In the genomic region with DNA sequence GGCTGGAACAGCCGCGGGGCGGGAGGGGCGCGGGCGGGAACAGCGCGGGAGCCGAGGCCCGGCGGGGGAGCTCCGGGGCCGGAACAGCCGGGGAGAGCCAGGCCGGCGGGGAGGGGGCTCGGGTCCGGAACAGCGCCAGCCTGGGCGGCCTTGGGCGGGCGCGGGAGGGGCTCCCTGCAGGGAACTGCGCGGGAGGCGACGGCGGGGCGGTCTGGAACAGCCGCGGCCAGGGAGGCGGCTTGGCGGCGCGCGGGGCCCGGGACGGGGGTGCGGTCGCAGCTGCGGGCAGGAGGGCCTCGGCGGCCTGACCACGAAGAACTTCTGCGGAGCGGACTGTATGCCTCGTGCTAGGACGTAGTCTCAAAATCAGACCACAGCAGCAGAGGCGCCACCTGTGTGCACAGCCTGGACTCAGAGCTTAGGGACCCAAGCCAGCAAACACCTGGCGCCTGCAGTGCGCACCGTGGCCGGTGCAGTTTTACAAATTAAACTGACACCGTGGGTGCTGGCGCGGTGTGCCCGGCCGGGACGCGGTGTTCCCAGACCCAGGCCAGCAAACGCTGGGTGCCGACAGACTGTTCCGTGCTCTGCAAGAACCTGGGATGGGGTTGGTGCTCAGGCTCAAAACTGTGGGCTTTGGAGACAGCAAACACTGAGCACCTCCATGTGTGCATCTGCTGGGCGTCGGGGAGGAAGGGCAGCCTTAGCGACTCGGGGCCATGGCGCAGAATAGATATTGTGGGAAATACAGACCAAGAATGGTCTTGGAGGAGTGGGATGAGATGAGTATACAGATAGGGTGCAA, we compare ENCODE assay signal across 8 cellular contexts. TPM values are rescaled to one million over a fixed set of nuclear protein-coding genes. Genes with fewer than 3 reads are reported as not detected.
A peak's percentile ranks its signal among the peaks of the same experiment; 100 is the strongest.
DNase-seq lines count a peak whose midpoint lies in the region; ATAC-seq and TF ChIP-seq lines count a peak whose summit lies in the region.

No MANE protein-coding gene starts in this region.

- H3K27ac Mint-ChIP-seq in activated naive CD4-positive, alpha-beta T cell treated with anti-CD3 and anti-CD28 coated beads, Interleukin-2, amount 10 ng/mL, durations not matched to agents 7 days and 5 days: peak overlapping the region; percentile 94

- peaks cover 33% of the 10 kb centered on the region for H3K4me1 Mint-ChIP-seq in activated naive CD4-positive, alpha-beta T cell treated with anti-CD3 and anti-CD28 coated beads, Interleukin-2, amount 10 ng/mL, durations not matched to agents 7 days and 5 days

- peak overlapping the region; percentile 88 for H3K4me3 Mint-ChIP-seq in activated naive CD4-positive, alpha-beta T cell treated with anti-CD3 and anti-CD28 coated beads, Interleukin-2, amount 10 ng/mL, durations not matched to agents 7 days and 5 days

- in situ Hi-C loops in Caki2 (cut with HindIII; ENCODE audit: low pct_unique_long_range_greater_than_20kb, low sequenced_read_pairs): no loop called here

- peaks cover 9% of the 10 kb centered on the region for H3K27me3 Mint-ChIP-seq in activated naive CD4-positive, alpha-beta T cell treated with anti-CD3 and anti-CD28 coated beads, Interleukin-2, amount 10 ng/mL, durations not matched to agents 7 days and 5 days

- intact Hi-C loops in Right ventricle myocardium inferior (cut with DNase I) (loop anchor here (5.0 to 10.0 kb wide), 3 partner anchors 80 to 278 kb away; a partner anchor contains a TSS), posterior cingulate gyrus (cut with DNase I) (loop anchor here (5.0 to 10.0 kb wide), 4 partner anchors 45 to 278 kb away; a partner anchor contains a TSS)

- DNase-seq in Caki2 (ENCODE audit: low read depth) (peak; percentile 79), HL-60 (ENCODE audit: low read depth in 1 of 2, low spot score in 1 of 2) (peak; percentile 82 to 91), RPMI8226 (peak; percentile 94), Right ventricle myocardium inferior (ENCODE audit: missing footprints) (peak; percentile 93), posterior cingulate gyrus (peak; percentile 77 to 98 (median 84)), NCI-H69 (lab: John Stamatoyannopoulos, UW) (no peak)
- DNase-seq in activated naive CD4-positive, alpha-beta T cell treated with anti-CD3 and anti-CD28 coated beads, Interleukin-2, amount 10 ng/mL, durations not matched to agents 7 days and 5 days: peak; percentile 91

- H3K27ac ChIP-seq in HL-60 (replicated peaks): peak overlapping the region; percentile 76

- no peak for TF ChIP-seq CTCF in HL-60 (IDR thresholded peaks at IDR 0.05; ENCODE audit: insufficient read depth, low read length)

- CTCF ChIA-PET in activated naive CD4-positive, alpha-beta T cell treated with anti-CD3 and anti-CD28 coated beads, Interleukin-2, amount 10 ng/mL, durations not matched to agents 7 days and 5 days (lab: Charles Lee): interaction anchor here (0.6 to 1.4 kb wide), 4 partner anchors 31 to 336 kb away, joined by 3 to 7 read pairs (median 4); no protein-coding TSS in a partner anchor

- ATAC-seq in GM19467 (IDR thresholded peaks at IDR 0.05; ENCODE audit: unreplicated experiment) (peak; percentile 38), Right ventricle myocardium inferior (peak; percentile 85)

- H3K36me3 Mint-ChIP-seq in activated naive CD4-positive, alpha-beta T cell treated with anti-CD3 and anti-CD28 coated beads, Interleukin-2, amount 10 ng/mL, durations not matched to agents 7 days and 5 days: peaks cover 21% of the 10 kb centered on the region

- peaks cover 18% of the 10 kb centered on the region for H3K9me3 Mint-ChIP-seq in activated naive CD4-positive, alpha-beta T cell treated with anti-CD3 and anti-CD28 coated beads, Interleukin-2, amount 10 ng/mL, durations not matched to agents 7 days and 5 days

- H3K27me3 ChIP-seq in HL-60 (ENCODE audit: insufficient read depth, poor library complexity, severe bottlenecking): no peaks in the 10 kb centered on the region

- peak overlapping the region; percentile 49 for H3K4me3 ChIP-seq in HL-60 (replicated peaks; ENCODE audit: insufficient read depth, low read length)

RNA-seq across cellular contexts. Expression of a gene that starts 0.6 kb away (rescaled TPM):
- total RNA-seq in Caki2 (2014; rRNA removed; shearing (Covaris generic); ENCODE audit: low replicate concordance): 0.64 and 1.1 TPM in 2 replicates
- 1.8 TPM for total RNA-seq in Right ventricle myocardium inferior

RNA-seq across cellular contexts. Expression of a gene that starts 12.3 kb away (rescaled TPM):
- 3.3 and 4.9 TPM in 2 replicates for total RNA-seq in Caki2 (2014; rRNA removed; shearing (Covaris generic); ENCODE audit: low replicate concordance)
- total RNA-seq in Right ventricle myocardium inferior: 11.4 TPM

RNA-seq across cellular contexts. Expression of a gene that starts 46.2 kb away (rescaled TPM):
- total RNA-seq in Caki2 (2014; rRNA removed; shearing (Covaris generic); ENCODE audit: low replicate concordance): 45.9 and 60.9 TPM in 2 replicates
- total RNA-seq in Right ventricle myocardium inferior: 2.3 TPM

RNA-seq across cellular contexts. Expression of a gene that starts 58.1 kb away (rescaled TPM):
- 30.2 and 96.4 TPM in 2 replicates for total RNA-seq in Caki2 (2014; rRNA removed; shearing (Covaris generic); ENCODE audit: low replicate concordance)
- 70.8 TPM for total RNA-seq in Right ventricle myocardium inferior

Comparison
In these comparisons a context has a peak if more than half of its experiments do, and no peak if none do; other contexts are left out.
1. RNA of a gene that starts 46.2 kb away (total RNA-seq): 45.9 to 60.9 TPM in Caki2; 2.3 TPM in Right ventricle myocardium inferior (single experiment); every median in the first group is over 10 times any median in the second.